1 cellular context compared by ENCODE assay signal in the genomic region with DNA sequence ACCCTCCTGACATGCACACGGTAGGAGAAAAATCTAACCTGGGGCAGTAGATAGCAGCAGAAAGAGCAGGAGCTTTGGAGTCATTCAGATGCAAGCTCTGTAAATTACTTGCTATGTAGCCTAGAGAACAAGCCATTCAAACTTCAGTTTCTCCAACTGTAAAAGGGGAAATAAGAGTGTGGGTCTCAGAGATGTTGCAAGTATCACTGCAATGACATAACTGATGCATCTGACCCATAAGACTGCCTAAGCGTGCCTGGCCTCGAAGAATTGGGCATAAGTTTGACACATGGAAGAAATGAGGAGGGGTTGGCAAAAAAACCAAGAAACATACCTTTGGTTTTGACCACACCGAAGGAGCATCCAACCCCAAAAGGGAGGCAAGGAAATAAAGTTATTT.
TF ChIP-seq lines count a peak whose summit lies in the region.

No MANE protein-coding gene starts in this region.

TF ChIP-seq in GM12878, 131 proteins besides CTCF, POLR2A, EP300 and RAD21:
- no peak for TF ChIP-seq ZZZ3 (IDR thresholded peaks at IDR 0.05; ENCODE audit: control insufficient read depth, insufficient read length, low read depth)
